18 cellular contexts compared by ENCODE assay signal in the genomic region with DNA sequence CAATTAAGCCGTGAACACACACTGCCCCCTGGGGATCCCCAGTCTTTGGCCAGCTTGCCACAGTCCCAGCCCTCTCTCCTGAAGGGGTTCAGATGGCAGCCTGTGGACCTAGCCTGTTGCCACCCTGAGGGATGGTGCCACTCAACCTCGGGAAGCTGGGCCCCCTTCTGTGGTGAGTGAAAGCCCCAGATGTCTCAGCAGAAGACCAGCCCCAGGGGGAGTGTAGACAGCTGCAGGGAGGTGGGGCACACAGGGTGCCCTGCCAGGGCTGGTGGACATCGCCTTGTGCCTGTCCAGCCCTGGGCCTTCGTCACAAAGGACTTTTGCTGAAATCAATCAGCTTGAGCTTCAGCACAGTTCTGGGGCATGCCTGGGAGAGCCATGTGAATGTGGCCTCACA. TPM values are rescaled to one million over a fixed set of nuclear protein-coding genes. Genes with fewer than 3 reads are reported as not detected.
DNase-seq lines count a peak whose midpoint lies in the region; ATAC-seq and TF ChIP-seq lines count a peak whose summit lies in the region.
"Had no signal": no experiment of that assay in that cellular context is flagged by ENCODE, and none has a peak within 500 bp of the region (broad histone marks: within the 10 kb centered on the region; RNA-seq: fewer than 3 reads in every experiment).

No MANE protein-coding gene starts in this region.

- no peak for ATAC-seq in RWPE2 (ENCODE audit: low read depth)
- no peak for ATAC-seq in lower lobe of right lung
- no peak for ATAC-seq in GM21825 (IDR thresholded peaks at IDR 0.05; ENCODE audit: unreplicated experiment)

- H3K4me3 ChIP-seq in RWPE2 (ENCODE audit: severe bottlenecking) (no peak overlapping the region), lower lobe of right lung (no peak overlapping the region), suprapubic skin (no peak overlapping the region)
- H3K4me3 ChIP-seq: HAP-1, PC-9, SJCRH30 had no signal

- TF ChIP-seq EP300 in suprapubic skin (IDR thresholded peaks at IDR 0.05): no peak

- no peaks in the 10 kb centered on the region for H3K4me1 ChIP-seq in RWPE2 (ENCODE audit: insufficient read depth, poor library complexity, severe bottlenecking)
- H3K4me1 ChIP-seq in lower lobe of right lung: no peaks in the 10 kb centered on the region
- peaks cover 4% of the 10 kb centered on the region for H3K4me1 ChIP-seq in suprapubic skin
- H3K4me1 ChIP-seq: HAP-1, SJCRH30 had no signal

- peak overlapping the region; percentile 3; the same call in 1 of the 2 replicates for H3K27ac ChIP-seq in C4-2B
- no peak overlapping the region for H3K27ac ChIP-seq in RWPE2 (ENCODE audit: poor library complexity, severe bottlenecking)
- no peak overlapping the region for H3K27ac ChIP-seq in lower lobe of right lung
- no peak overlapping the region for H3K27ac ChIP-seq in suprapubic skin
- H3K27ac ChIP-seq: PC-9, SJCRH30 had no signal

- peaks cover 48% of the 10 kb centered on the region for H3K27me3 ChIP-seq in RWPE2 (ENCODE audit: insufficient read depth, poor library complexity, severe bottlenecking)
- H3K27me3 ChIP-seq in lower lobe of right lung (ENCODE audit: low read depth): no peaks in the 10 kb centered on the region
- H3K27me3 ChIP-seq in suprapubic skin: no peaks in the 10 kb centered on the region
- H3K27me3 ChIP-seq: SJCRH30 had no signal

- TF ChIP-seq CTCF in C4-2B (conservative IDR thresholded peaks at IDR 0.05): no peak
- no peak for TF ChIP-seq CTCF in RWPE2 (IDR thresholded peaks at IDR 0.05; ENCODE audit: poor library complexity, severe bottlenecking)
- TF ChIP-seq CTCF in lower lobe of right lung (IDR thresholded peaks at IDR 0.05): no peak
- no peak for TF ChIP-seq CTCF in suprapubic skin (IDR thresholded peaks at IDR 0.05)

- H3K36me3 ChIP-seq in RWPE2 (ENCODE audit: low read depth) (no peaks in the 10 kb centered on the region), lower lobe of right lung (no peaks in the 10 kb centered on the region), suprapubic skin (no peaks in the 10 kb centered on the region)
- H3K36me3 ChIP-seq: HAP-1, SJCRH30 had no signal

- H3K9me3 ChIP-seq in RWPE2 (ENCODE audit: severe bottlenecking) (no peaks in the 10 kb centered on the region), lower lobe of right lung (no peaks in the 10 kb centered on the region), suprapubic skin (no peaks in the 10 kb centered on the region)
- H3K9me3 ChIP-seq: HAP-1, SJCRH30 had no signal

- TF ChIP-seq POLR2A in suprapubic skin (IDR thresholded peaks at IDR 0.05): no peak

- WGBS in suprapubic skin: 86% methylated on average over 3 of the region's 4 CpGs

- intact Hi-C loops in lower lobe of right lung (cut with DNase I): no loop called here

- DNase-seq in RWPE2 (ENCODE audit: low spot score): peak; percentile 44
- DNase-seq in lower lobe of right lung: peak; percentile 9
- DNase-seq in suprapubic skin (ENCODE audit: low spot score in 2 of 2): peak; percentile 51 to 73
- no peak for DNase-seq in activated naive CD4-positive, alpha-beta T cell treated with Interleukin-2 at 50 U/mL for 16 hours
- no peak for DNase-seq in NCI-H526 (lab: John Stamatoyannopoulos, UW)
- DNase-seq: DMS 273 treated with DMSO at 0.1 percent for 48 hours, DND-41, Karpas-422, NCI-H1417 treated with DMSO at 0.1 percent for 48 hours, NCI-H187 treated with DMSO at 0.1 percent for 48 hours, NCI-H226, NCI-H524, PC-9, SJCRH30 had no signal

RNA-seq across cellular contexts. Expression of a gene that starts 32.4 kb away (rescaled TPM):
- 44.8 TPM for total RNA-seq in lower lobe of right lung
- total RNA-seq in suprapubic skin: 10 to 100 TPM; 16.2 to 34.4 (median 27.9) TPM
- total RNA-seq: MCF 10A, PC-9, SJCRH30 had no signal

Comparison
In these comparisons a context has a peak if more than half of its experiments do, and no peak if none do; other contexts are left out.
1. DNase-seq: peak in RWPE2 (single experiment), lower lobe of right lung (single experiment) and suprapubic skin (2 of 2); none in activated naive CD4-positive, alpha-beta T cell treated with Interleukin-2 at 50 U/mL for 16 hours (single experiment) and NCI-H526 (0 of 2).